Comparison of ENCODE assay signal across 13 cellular contexts in the genomic region with DNA sequence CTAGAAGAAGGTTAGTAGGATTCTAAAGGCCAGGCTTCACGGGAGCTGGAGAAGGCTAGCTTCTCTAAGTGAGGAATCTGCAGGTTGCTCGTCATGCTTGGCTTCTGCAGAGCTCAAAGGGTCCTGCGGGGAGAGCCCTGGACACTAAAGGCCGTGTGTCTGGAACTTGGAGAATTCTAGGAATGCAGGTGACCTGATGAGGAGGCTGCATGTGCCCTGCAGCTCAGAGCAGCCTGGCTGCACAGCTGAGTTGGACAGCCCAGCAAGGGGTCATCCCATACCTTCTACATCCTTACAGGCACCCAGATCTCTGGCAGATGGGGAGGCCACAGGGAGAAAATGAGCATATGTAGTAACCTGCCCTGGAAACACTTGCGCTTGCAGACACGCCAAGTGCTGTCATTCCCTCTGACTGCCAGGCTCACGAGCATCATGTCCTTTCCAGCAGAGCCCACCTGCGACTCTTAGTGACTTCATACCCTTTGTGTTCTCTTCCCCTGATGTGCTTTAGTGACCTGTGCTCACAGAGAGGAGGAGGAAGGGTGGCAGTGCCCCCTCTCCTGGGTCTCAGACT. TPM values are rescaled to one million over a fixed set of nuclear protein-coding genes. Genes with fewer than 3 reads are reported as not detected.
DNase-seq lines count a peak whose midpoint lies in the region; ATAC-seq and TF ChIP-seq lines count a peak whose summit lies in the region.
"Had no signal": no experiment of that assay in that cellular context is flagged by ENCODE, and none has a peak within 500 bp of the region (broad histone marks: within the 10 kb centered on the region; RNA-seq: fewer than 3 reads in every experiment).

No MANE protein-coding gene starts in this region.

- TF ChIP-seq CTCF in right atrium auricular region (IDR thresholded peaks at IDR 0.05) (no peak), upper lobe of right lung (IDR thresholded peaks at IDR 0.05) (no peak)

- intact Hi-C loops in cardiac septum (cut with DNase I) (no loop called here), upper lobe of right lung (cut with DNase I) (no loop called here)

- DNase-seq in right atrium auricular region (ENCODE audit: low spot score) (no peak), cardiac septum (ENCODE audit: low spot score) (no peak), cerebellar cortex (ENCODE audit: low spot score) (peak; percentile 55), mesenteric fat pad (ENCODE audit: low spot score) (peak; percentile 67), upper lobe of right lung (no peak), DMS53 treated with DMSO at 0.1 percent for 48 hours (lab: John Stamatoyannopoulos, UW; ENCODE audit: unreplicated experiment) (no peak), KBM-7 (no peak), NCI-H1048 (lab: John Stamatoyannopoulos, UW) (no peak)
- DNase-seq: activated CD4-positive, CD25-positive, alpha-beta regulatory T cell; activated naive CD8-positive, alpha-beta T cell treated with anti-CD3 and anti-CD28 coated beads, Interleukin-2, amount 50 U/mL, for 24 hours; DMS53; occipital lobe; stimulated activated CD8-positive, alpha-beta memory T cell treated with anti-CD3 and anti-CD28 coated beads, Interleukin-4, amount 100 ng/mL, for 48 hours had no signal

- peak; percentile 24 for ATAC-seq in upper lobe of right lung
- ATAC-seq: activated naive CD8-positive, alpha-beta T cell treated with anti-CD3 and anti-CD28 coated beads, Interleukin-2, amount 50 U/mL, for 24 hours had no signal

- peaks cover 7% of the 10 kb centered on the region for H3K36me3 ChIP-seq in right atrium auricular region
- peaks cover 5% of the 10 kb centered on the region for H3K36me3 ChIP-seq in upper lobe of right lung

- H3K27me3 ChIP-seq in right atrium auricular region (no peaks in the 10 kb centered on the region), upper lobe of right lung (no peaks in the 10 kb centered on the region)

- H3K27ac ChIP-seq in right atrium auricular region, result peak overlapping the region; percentile 97 to 98
- H3K27ac ChIP-seq in upper lobe of right lung, result no peak overlapping the region

- in situ Hi-C loops in KBM-7 (cut with MboI; ENCODE audit: low pct_unique_long_range_greater_than_20kb, low sequenced_read_pairs), result no loop called here

- no peak overlapping the region for H3K4me3 ChIP-seq in right atrium auricular region
- H3K4me3 ChIP-seq in upper lobe of right lung, result no peak overlapping the region

- peaks cover 0 to 100% of the 10 kb centered on the region in 2 donors for H3K4me1 ChIP-seq in right atrium auricular region
- H3K4me1 ChIP-seq in upper lobe of right lung, result peaks cover 65% of the 10 kb centered on the region

- H3K9me3 ChIP-seq in right atrium auricular region (no peaks in the 10 kb centered on the region), upper lobe of right lung (no peaks in the 10 kb centered on the region)

RNA-seq across cellular contexts. Expression of gene MAPKAPK2, which starts 9.9 kb away (rescaled TPM):
- 100 to 1,000 TPM; 136 to 158 TPM for total RNA-seq in right atrium auricular region
- 242 TPM for total RNA-seq in cardiac septum
- 103 TPM for total RNA-seq in mesenteric fat pad
- 92.3 TPM for total RNA-seq in upper lobe of right lung

RNA-seq across cellular contexts. Expression of gene DYRK3, which starts 59.3 kb away (rescaled TPM):
- total RNA-seq in right atrium auricular region (10 to 100 TPM; 16.5 to 20.6 TPM), cardiac septum (11.3 TPM), mesenteric fat pad (16.1 TPM), upper lobe of right lung (8.1 TPM)

Comparison
In these comparisons a context has a peak if more than half of its experiments do, and no peak if none do; other contexts are left out.
1. DNase-seq: peak in cerebellar cortex (single experiment) and mesenteric fat pad (single experiment); none in right atrium auricular region (single experiment), cardiac septum (single experiment), upper lobe of right lung (single experiment), DMS53 treated with DMSO at 0.1 percent for 48 hours (single experiment), KBM-7 (single experiment) and NCI-H1048 (single experiment).